ENCODE assay signal across 26 cellular contexts in genomic region chr2:8790739-8791162, GRCh38. TPM values are rescaled to one million over a fixed set of nuclear protein-coding genes. Genes with fewer than 3 reads are reported as not detected.
DNase-seq lines count a peak whose midpoint lies in the region; ATAC-seq and TF ChIP-seq lines count a peak whose summit lies in the region.
"Had no signal": no experiment of that assay in that cellular context is flagged by ENCODE, and none has a peak within 500 bp of the region (broad histone marks: within the 10 kb centered on the region; RNA-seq: fewer than 3 reads in every experiment).

No MANE protein-coding gene starts in this region.

- ATAC-seq in GM19468 (IDR thresholded peaks at IDR 0.05; ENCODE audit: extremely low read depth, unreplicated experiment) (peak; percentile 47), HG02759 (IDR thresholded peaks at IDR 0.05; ENCODE audit: unreplicated experiment) (peak; percentile 85), HG03280 (IDR thresholded peaks at IDR 0.05; ENCODE audit: unreplicated experiment) (no peak), Right ventricle myocardium superior (ENCODE audit: poor library complexity) (no peak)
- ATAC-seq: A549; activated CD4-positive, CD25-positive, alpha-beta regulatory T cell treated with anti-CD3 and anti-CD28 coated beads, Interleukin-2, amount 50 U/mL, for 24 hours; activated CD8-positive, alpha-beta T cell treated with anti-CD3 and anti-CD28 coated beads, Interleukin-2, amount 10 ng/mL, durations not matched to agents 7 days and 5 days; esophagus mucosa; gastrocnemius medialis; lower lobe of right lung; right lobe of liver had no signal

- DNase-seq in GM12865 (ENCODE audit: low read depth): peak; percentile 15
- peak; percentile 53 for DNase-seq in Karpas-422
- DNase-seq in NCI-H510A treated with DMSO at 0.1 percent for 48 hours (lab: John Stamatoyannopoulos, UW): no peak
- no peak for DNase-seq in esophagus squamous epithelium (lab: John Stamatoyannopoulos, UW)
- DNase-seq in Right ventricle myocardium superior: no peak
- DNase-seq: activated CD8-positive, alpha-beta T cell treated with anti-CD3 and anti-CD28 coated beads, Interleukin-2, amount 10 ng/mL, durations not matched to agents 7 days and 5 days; activated gamma-delta T cell; COR-L47; effector CD8-positive, alpha-beta T cell; gastrocnemius medialis; kidney; lower lobe of right lung; NCI-H187; NCI-H82; posterior cingulate gyrus; right lobe of liver; SIG-M5; trophoblast cell had no signal

- 91 to 95% methylated on average over 2 of the region's 2 CpGs for WGBS in esophagus squamous epithelium, 2 donors

- H3K4me3 ChIP-seq in GM12865 (ENCODE audit: low read depth, low read length): no peak overlapping the region
- H3K4me3 ChIP-seq in Karpas-422 (ENCODE audit: low read length): no peak overlapping the region
- no peak overlapping the region for H3K4me3 ChIP-seq in esophagus squamous epithelium
- H3K4me3 ChIP-seq: A549, BLaER1, gastrocnemius medialis, lower lobe of right lung, right lobe of liver had no signal

- TF ChIP-seq CTCF in GM12865 (IDR thresholded peaks at IDR 0.05; ENCODE audit: insufficient read depth, low read depth, low read length, missing control alignments) (no peak), esophagus squamous epithelium (IDR thresholded peaks at IDR 0.05) (no peak)

- H3K4me1 ChIP-seq in Karpas-422 (ENCODE audit: low read length) (peaks cover 14% of the 10 kb centered on the region), esophagus squamous epithelium (no peaks in the 10 kb centered on the region)
- H3K4me1 ChIP-seq: A549, lower lobe of right lung, right lobe of liver had no signal

- H3K9me3 ChIP-seq in Karpas-422 (ENCODE audit: low read length) (no peaks in the 10 kb centered on the region), esophagus squamous epithelium (no peaks in the 10 kb centered on the region)
- H3K9me3 ChIP-seq: A549, BLaER1, gastrocnemius medialis, lower lobe of right lung, right lobe of liver had no signal

- H3K36me3 ChIP-seq in Karpas-422 (ENCODE audit: insufficient read depth, low read length): peaks cover 4% of the 10 kb centered on the region; the same call in 1 of the 2 replicates
- peaks cover 8 to 94% (median 25%) of the 10 kb centered on the region in 3 donors for H3K36me3 ChIP-seq in esophagus squamous epithelium

- intact Hi-C loops in esophagus squamous epithelium (cut with DNase I): no loop called here
- intact Hi-C loops in Right ventricle myocardium superior (cut with DNase I): no loop called here

- no peaks in the 10 kb centered on the region for H3K27me3 ChIP-seq in Karpas-422 (ENCODE audit: low read length)
- no peaks in the 10 kb centered on the region for H3K27me3 ChIP-seq in esophagus squamous epithelium
- H3K27me3 ChIP-seq: BLaER1, gastrocnemius medialis, right lobe of liver had no signal

- peak overlapping the region; percentile 6; the same call in 1 of the 2 replicates for H2AFZ ChIP-seq in Karpas-422 (ENCODE audit: low read length)

- H3K9me2 ChIP-seq in Karpas-422 (replicated peaks; ENCODE audit: insufficient read depth, low read length): no peaks in the 10 kb centered on the region

- H3K27ac ChIP-seq in Karpas-422 (ENCODE audit: low read length): peak overlapping the region; percentile 26; the same call in 1 of the 2 replicates
- H3K27ac ChIP-seq in esophagus squamous epithelium: no peak overlapping the region
- H3K27ac ChIP-seq: A549, BLaER1, gastrocnemius medialis, KMS-11, lower lobe of right lung, right lobe of liver had no signal

- H3K4me2 ChIP-seq in Karpas-422 (ENCODE audit: low read depth, low read length, poor library complexity, severe bottlenecking): peak overlapping the region; percentile 24
- H3K4me2 ChIP-seq: A549, BLaER1, KMS-11 had no signal

- no peaks in the 10 kb centered on the region for H3K79me2 ChIP-seq in Karpas-422 (ENCODE audit: low read length)

- H3K9ac ChIP-seq in Karpas-422 (ENCODE audit: low read length): no peak overlapping the region
- H3K9ac ChIP-seq: BLaER1, KMS-11 had no signal

- no peak for TF ChIP-seq POLR2A in esophagus squamous epithelium (IDR thresholded peaks at IDR 0.05)

- H4K20me1 ChIP-seq in Karpas-422 (ENCODE audit: insufficient read depth, low read depth, low read length): no peaks in the 10 kb centered on the region
- H4K20me1 ChIP-seq: BLaER1 had no signal

RNA-seq across cellular contexts. Expression of gene KIDINS220, which starts 46.7 kb away (rescaled TPM):
- total RNA-seq in Karpas-422 (2014; rRNA removed; shearing (Covaris generic); ENCODE audit: low replicate concordance): 21.2 and 26.8 TPM in 2 replicates
- total RNA-seq in esophagus squamous epithelium (10 to 100 TPM; 27.4 to 58.7 (median 35.7) TPM), Right ventricle myocardium superior (48.4 TPM)

Comparison
In these comparisons a context has a peak if more than half of its experiments do, and no peak if none do; other contexts are left out.
1. DNase-seq: peak in GM12865 (single experiment) and Karpas-422 (single experiment); none in NCI-H510A treated with DMSO at 0.1 percent for 48 hours (single experiment), esophagus squamous epithelium (single experiment) and Right ventricle myocardium superior (single experiment).
2. ATAC-seq: peak in GM19468 (single experiment) and HG02759 (single experiment); none in HG03280 (single experiment) and Right ventricle myocardium superior (single experiment).